Comparison of ENCODE assay signal across 22 cellular contexts in genomic region chr3:78847203-78847602, GRCh38.
DNase-seq lines count a peak whose midpoint lies in the region; ATAC-seq and TF ChIP-seq lines count a peak whose summit lies in the region.
"Had no signal": no experiment of that assay in that cellular context is flagged by ENCODE, and none has a peak within 500 bp of the region (broad histone marks: within the 10 kb centered on the region; RNA-seq: fewer than 3 reads in every experiment).

No MANE protein-coding gene starts in this region.

- H3K27ac Mint-ChIP-seq in mesothelial cell of epicardium: peak overlapping the region; percentile 80
- H3K27ac Mint-ChIP-seq: CD14-positive monocyte, IgD-negative memory B cell had no signal

- H3K4me1 Mint-ChIP-seq in mesothelial cell of epicardium: peaks cover 57% of the 10 kb centered on the region
- H3K4me1 Mint-ChIP-seq: CD14-positive monocyte, IgD-negative memory B cell had no signal

- H4K20me1 ChIP-seq in SK-N-SH (ENCODE audit: insufficient read depth) (no peaks in the 10 kb centered on the region), fibroblast of lung (ENCODE audit: control insufficient read depth, extremely low read depth, insufficient read depth, low read length) (no peaks in the 10 kb centered on the region)

- ATAC-seq in upper lobe of right lung: peak; percentile 86
- ATAC-seq in aorta (ENCODE audit: low FRiP score): no peak

- H3K4me3 ChIP-seq in SK-N-SH (ENCODE audit: low read depth in 2 of 2, low read length in 1 of 2): no peak overlapping the region; a peak in 1 of 4 replicates
- H3K4me3 ChIP-seq in fibroblast of lung (replicated peaks in 1 of 4; ENCODE audit: control extremely low read depth in 1 of 4, insufficient read depth in 1 of 4, low read depth in 3 of 4, low read length in 4 of 4): no peak overlapping the region
- no peak overlapping the region for H3K4me3 ChIP-seq in upper lobe of right lung
- H3K4me3 ChIP-seq in aorta (ENCODE audit: low read length in 2 of 2): no peak overlapping the region
- H3K4me3 ChIP-seq: MG63 had no signal

- no peak overlapping the region for H3K4me3 Mint-ChIP-seq in mesothelial cell of epicardium
- H3K4me3 Mint-ChIP-seq: CD14-positive monocyte, H9, IgD-negative memory B cell had no signal

- no peaks in the 10 kb centered on the region for H3K27me3 Mint-ChIP-seq in mesothelial cell of epicardium (ENCODE audit: low read depth)
- H3K27me3 Mint-ChIP-seq: IgD-negative memory B cell had no signal

- H3K27me3 ChIP-seq in SK-N-SH (ENCODE audit: insufficient read depth): no peaks in the 10 kb centered on the region
- no peaks in the 10 kb centered on the region for H3K27me3 ChIP-seq in fibroblast of lung (ENCODE audit: control insufficient read depth, insufficient read depth, low read length)
- H3K27me3 ChIP-seq in upper lobe of right lung: no peaks in the 10 kb centered on the region
- no peaks in the 10 kb centered on the region for H3K27me3 ChIP-seq in aorta (ENCODE audit: control insufficient read depth in 1 of 2, insufficient read depth in 2 of 2, low read length in 1 of 2)
- H3K27me3 ChIP-seq: MG63 had no signal

- TF ChIP-seq EP300 in SK-N-SH (IDR thresholded peaks at IDR 0.05; ENCODE audit: borderline replicate concordance in 1 of 2, low read depth in 1 of 2, low read length in 1 of 2): no peak

- no peaks in the 10 kb centered on the region for H3K36me3 Mint-ChIP-seq in mesothelial cell of epicardium
- H3K36me3 Mint-ChIP-seq: CD14-positive monocyte, IgD-negative memory B cell had no signal

- H3K4me2 ChIP-seq in SK-N-SH (peak overlapping the region; percentile 39), fibroblast of lung (ENCODE audit: extremely low read depth, insufficient read depth, low read length) (peak overlapping the region; percentile 8)

- H3K36me3 ChIP-seq in SK-N-SH (replicated peaks in 1 of 2; ENCODE audit: control insufficient read depth in 1 of 2, insufficient read depth in 2 of 2, low read length in 1 of 2) (no peaks in the 10 kb centered on the region), fibroblast of lung (ENCODE audit: control insufficient read depth, insufficient read depth, low read length) (no peaks in the 10 kb centered on the region), upper lobe of right lung (no peaks in the 10 kb centered on the region), aorta (ENCODE audit: control insufficient read depth in 1 of 2, insufficient read depth in 2 of 2, low read length in 1 of 2) (no peaks in the 10 kb centered on the region)
- H3K36me3 ChIP-seq: MG63 had no signal

- 91% methylated on average over 4 of the region's 4 CpGs for WGBS in SK-N-SH (ENCODE audit: low lambda C conversion rate)
- WGBS in aorta, 2 donors: 51 to 66% methylated on average over 4 of the region's 4 CpGs

- no peak overlapping the region for H2AFZ ChIP-seq in SK-N-SH (ENCODE audit: low read depth)
- no peak overlapping the region for H2AFZ ChIP-seq in fibroblast of lung (ENCODE audit: low read length)

- no peaks in the 10 kb centered on the region for H3K9me3 Mint-ChIP-seq in mesothelial cell of epicardium
- H3K9me3 Mint-ChIP-seq: H9 had no signal

- intact Hi-C loops in upper lobe of right lung (cut with DNase I) (no loop called here), aorta (cut with DNase I) (no loop called here)

- no peak for DNase-seq in SK-N-SH
- no peak for DNase-seq in fibroblast of lung (ENCODE audit: low read depth in 2 of 2)
- DNase-seq in mesothelial cell of epicardium (ENCODE audit: low spot score in 2 of 2, unreplicated experiment in 2 of 2): no peak
- no peak for DNase-seq in upper lobe of right lung
- no peak for DNase-seq in aorta
- DNase-seq in retina: no peak
- no peak for DNase-seq in activated effector memory CD4-positive, alpha-beta T cell treated with anti-CD3 and anti-CD28 coated beads, Interleukin-2, amount 50 U/mL, for 16 hours
- DNase-seq: ACHN, AML-193, DMS79 treated with DMSO at 0.1 percent for 48 hours, H9, Karpas-422, MG63, NCI-H1048, NCI-H1436, NCI-H1930, NCI-H345, NCI-H524 treated with DMSO at 0.1 percent for 48 hours, SHP77 treated with DMSO at 0.1 percent for 48 hours had no signal

- TF ChIP-seq RAD21 in SK-N-SH (IDR thresholded peaks at IDR 0.05; ENCODE audit: low read length): no peak

- H3K4me1 ChIP-seq in SK-N-SH (ENCODE audit: control insufficient read depth in 1 of 2, insufficient read depth in 2 of 2, low read depth in 1 of 2, low read length in 1 of 2) (peaks cover 2 to 14% of the 10 kb centered on the region in 2 experiments), fibroblast of lung (ENCODE audit: control insufficient read depth, extremely low read depth, insufficient read depth, low read length) (peaks cover 2% of the 10 kb centered on the region), upper lobe of right lung (peaks cover 11% of the 10 kb centered on the region), aorta (ENCODE audit: control insufficient read depth in 1 of 2, insufficient read depth in 2 of 2, low read length in 2 of 2) (no peaks in the 10 kb centered on the region)

- H3K79me2 ChIP-seq in SK-N-SH (ENCODE audit: insufficient read depth) (no peaks in the 10 kb centered on the region; the same call in 1 of the 2 replicates), fibroblast of lung (ENCODE audit: control insufficient read depth, insufficient read depth, low read length) (no peaks in the 10 kb centered on the region)

- TF ChIP-seq CTCF in SK-N-SH (IDR thresholded peaks at IDR 0.05) (no peak), fibroblast of lung (conservative IDR thresholded peaks at IDR 0.05 in 1 of 2, IDR thresholded peaks at IDR 0.05 in 1 of 2; ENCODE audit: low read depth in 1 of 2, low read length in 2 of 2) (no peak), mesothelial cell of epicardium (IDR thresholded peaks at IDR 0.05; ENCODE audit: unreplicated experiment) (no peak), upper lobe of right lung (IDR thresholded peaks at IDR 0.05) (no peak)

- H3K27ac ChIP-seq in SK-N-SH (ENCODE audit: low read depth in 2 of 2, low read length in 1 of 2): peak overlapping the region; percentile 55; a peak in 3 of 4 replicates
- no peak overlapping the region for H3K27ac ChIP-seq in fibroblast of lung (ENCODE audit: insufficient read depth, low read length)
- no peak overlapping the region for H3K27ac ChIP-seq in upper lobe of right lung
- H3K27ac ChIP-seq in aorta (ENCODE audit: low read depth in 1 of 2, low read length in 2 of 2): no peak overlapping the region
- H3K27ac ChIP-seq: HL-60 had no signal

- POLR2A ChIA-PET in SK-N-SH (lab: Yijun Ruan, JAX): interaction anchor here (0.7 kb wide), 1 partner anchor 24 kb away, joined by 3 read pairs; no protein-coding TSS in a partner anchor

- CTCF ChIA-PET in SK-N-SH (lab: Yijun Ruan, JAX): no interaction called here

- no peaks in the 10 kb centered on the region for H3K9me2 ChIP-seq in SK-N-SH

- H3F3A ChIP-seq in SK-N-SH (replicated peaks; ENCODE audit: insufficient read depth): peaks cover 27% of the 10 kb centered on the region

- H3K9ac ChIP-seq in SK-N-SH (no peak overlapping the region), fibroblast of lung (ENCODE audit: insufficient read depth, low read length) (no peak overlapping the region)

- H3K9me3 ChIP-seq in SK-N-SH: no peaks in the 10 kb centered on the region
- no peaks in the 10 kb centered on the region for H3K9me3 ChIP-seq in fibroblast of lung (ENCODE audit: control insufficient read depth, insufficient read depth, low read depth, low read length)
- no peaks in the 10 kb centered on the region for H3K9me3 ChIP-seq in upper lobe of right lung
- H3K9me3 ChIP-seq in aorta (ENCODE audit: control insufficient read depth, low read length): no peaks in the 10 kb centered on the region
- H3K9me3 ChIP-seq: MG63 had no signal

TF ChIP-seq in SK-N-SH, 30 proteins besides CTCF, POLR2A, EP300 and RAD21:
- TF ChIP-seq REST (IDR thresholded peaks at IDR 0.05; ENCODE audit: low read depth, low read length) (no peak), RFX5 (IDR thresholded peaks at IDR 0.05; ENCODE audit: low read length) (no peak), GATA2 (CRISPR knock-in tag; IDR thresholded peaks at IDR 0.05) (no peak), YY1 (IDR thresholded peaks at IDR 0.05; ENCODE audit: low read depth) (no peak), GABPA (IDR thresholded peaks at IDR 0.05; ENCODE audit: low read depth) (no peak)
TF ChIP-seq in SK-N-SH: peak in this region for 0.

Comparison
In these comparisons a context has a peak if more than half of its experiments do, and no peak if none do; other contexts are left out.
1. H3K27ac ChIP-seq: peak in SK-N-SH (2 of 2); none in fibroblast of lung (single experiment), upper lobe of right lung (single experiment) and aorta (0 of 2).